ENCODE assay signal across 8 cellular contexts in genomic region chr1:166974647-166975345, GRCh38.
DNase-seq lines count a peak whose midpoint lies in the region; ATAC-seq and TF ChIP-seq lines count a peak whose summit lies in the region.

No MANE protein-coding gene starts in this region.

- no peak overlapping the region for H3K9ac ChIP-seq in iPS-20b (ENCODE audit: low read depth, low read length)

- H3K9me3 ChIP-seq in iPS-20b (ENCODE audit: insufficient read depth, low read depth, low read length) = no peaks in the 10 kb centered on the region

- H3K27me3 ChIP-seq in GM06990 (replicated peaks; ENCODE audit: control insufficient read depth, insufficient read depth, low read length) (no peaks in the 10 kb centered on the region; the same call in none of the 2 replicates), iPS-20b (ENCODE audit: insufficient read depth, low read length) (peaks cover 82% of the 10 kb centered on the region)

- H3K36me3 ChIP-seq in GM06990 (ENCODE audit: control insufficient read depth, insufficient read depth, low read length) = no peaks in the 10 kb centered on the region
- H3K36me3 ChIP-seq in iPS-20b (ENCODE audit: insufficient read depth, low read depth, low read length) = no peaks in the 10 kb centered on the region

- no peak for ATAC-seq in HG03460 (IDR thresholded peaks at IDR 0.05; ENCODE audit: unreplicated experiment)

- TF ChIP-seq CTCF in GM06990 (IDR thresholded peaks at IDR 0.05; ENCODE audit: insufficient read depth, low read length, poor library complexity, severe bottlenecking) = no peak
- no peak for TF ChIP-seq CTCF in LNCaP clone FGC (IDR thresholded peaks at IDR 0.05; ENCODE audit: control insufficient read depth, extremely low read depth, insufficient read depth)

- H3K27ac ChIP-seq in iPS-20b (ENCODE audit: low read length) = no peak overlapping the region

- H3K4me3 ChIP-seq in GM06990 (replicated peaks; ENCODE audit: low read depth, low read length) (peak overlapping the region; percentile 65), LNCaP clone FGC (ENCODE audit: low read depth, low read length) (peak overlapping the region; percentile 52), iPS-20b (ENCODE audit: low read length) (peak overlapping the region; percentile 70)

- DNase-seq in GM06990 (ENCODE audit: extremely low read depth, insufficient read length) (no peak), LNCaP clone FGC (ENCODE audit: low read depth) (no peak), middle frontal gyrus (ENCODE audit: extremely low spot score, low spot score) (no peak), NCI-H2107 treated with DMSO at 0.1 percent for 48 hours (lab: John Stamatoyannopoulos, UW; ENCODE audit: unreplicated experiment) (no peak)
- peak; percentile 61 for DNase-seq in activated naive CD4-positive, alpha-beta T cell treated with Interleukin-2 at 50 U/mL for 16 hours
- peak; percentile 55 for DNase-seq in stimulated activated CD4-positive, alpha-beta T cell treated with anti-CD3 and anti-CD28 coated beads, Interleukin-4, amount 100 ng/mL, for 24 hours

- H3K4me1 ChIP-seq in iPS-20b (ENCODE audit: insufficient read depth, low read length) = no peaks in the 10 kb centered on the region

Comparison
In these comparisons a context has a peak if more than half of its experiments do, and no peak if none do; other contexts are left out.
1. DNase-seq: peak in activated naive CD4-positive, alpha-beta T cell treated with Interleukin-2 at 50 U/mL for 16 hours (single experiment) and stimulated activated CD4-positive, alpha-beta T cell treated with anti-CD3 and anti-CD28 coated beads, Interleukin-4, amount 100 ng/mL, for 24 hours (single experiment); none in GM06990 (single experiment), LNCaP clone FGC (single experiment), middle frontal gyrus (single experiment) and NCI-H2107 treated with DMSO at 0.1 percent for 48 hours (single experiment).
2. Peak in every context shown above with its lines, with median percentiles within 50 percentile points of each other: H3K4me3 ChIP-seq.